ENCODE assay signal across 8 cellular contexts in the genomic region with DNA sequence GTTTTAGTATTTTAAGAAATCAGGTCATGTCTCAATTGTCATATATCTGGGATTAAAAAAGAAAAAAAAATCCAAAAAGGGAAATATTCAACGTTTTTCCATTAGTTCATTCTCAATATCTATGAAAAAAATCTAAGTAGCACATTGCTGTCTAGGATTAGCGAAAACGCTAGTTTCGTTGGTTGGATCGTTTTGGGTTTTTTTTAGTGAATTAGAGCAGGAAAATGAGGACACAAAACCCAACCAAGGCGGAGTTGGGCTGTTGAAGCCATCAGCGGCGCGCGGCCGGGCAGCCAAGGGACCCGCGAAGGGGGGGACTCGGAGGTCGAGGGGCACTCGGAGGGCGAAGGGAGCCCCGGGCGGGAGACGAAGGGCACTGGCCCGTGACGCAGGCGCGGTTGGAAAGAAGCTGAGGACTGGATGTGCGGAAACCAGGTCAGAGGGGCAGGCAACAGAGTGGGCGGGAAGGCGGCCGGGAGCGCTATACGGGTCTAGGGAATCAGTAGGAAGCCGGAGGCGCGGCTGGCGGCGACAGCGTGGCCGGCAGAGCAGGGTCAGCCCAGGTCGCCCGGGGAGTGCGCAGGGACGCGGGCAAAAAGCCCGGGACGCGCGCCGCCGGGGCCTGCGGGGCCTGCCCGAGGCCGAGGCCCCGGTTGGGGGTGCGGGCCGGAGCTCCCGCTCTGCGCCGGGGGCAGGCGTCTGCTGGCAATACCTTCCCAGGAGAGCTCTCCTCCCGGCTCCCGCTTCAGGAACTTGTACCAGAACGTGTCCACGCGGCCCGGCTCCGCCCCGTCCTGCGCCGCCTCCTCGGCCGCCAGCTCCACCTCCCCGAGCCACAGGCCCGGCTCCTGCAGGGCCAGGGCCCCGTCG. TPM values are rescaled to one million over a fixed set of nuclear protein-coding genes. Genes with fewer than 3 reads are reported as not detected.
DNase-seq lines count a peak whose midpoint lies in the region; ATAC-seq and TF ChIP-seq lines count a peak whose summit lies in the region.

No MANE protein-coding gene starts in this region.

- H3K9ac ChIP-seq in subcutaneous abdominal adipose tissue (ENCODE audit: low read length in 5 of 5), result peak overlapping the region; percentile 43 to 96 (median 91)

- no peaks in the 10 kb centered on the region for H3K36me3 ChIP-seq in H7 (replicated peaks; ENCODE audit: control insufficient read depth, insufficient read depth, low read length)
- H3K36me3 ChIP-seq in neuron (ENCODE audit: insufficient read depth, low read length), result no peaks in the 10 kb centered on the region
- H3K36me3 ChIP-seq in subcutaneous abdominal adipose tissue (ENCODE audit: control insufficient read depth in 5 of 5, insufficient read depth in 5 of 5, low read length in 5 of 5), result no peaks in the 10 kb centered on the region

- ATAC-seq in foreskin keratinocyte, result peak; percentile 95

- no peaks in the 10 kb centered on the region for H3K27me3 ChIP-seq in H7 (ENCODE audit: control insufficient read depth, insufficient read depth, low read length)
- H3K27me3 ChIP-seq in foreskin keratinocyte, result no peaks in the 10 kb centered on the region
- H3K27me3 ChIP-seq in neuron (ENCODE audit: insufficient read depth, low read length), result no peaks in the 10 kb centered on the region
- H3K27me3 ChIP-seq in subcutaneous abdominal adipose tissue (ENCODE audit: control insufficient read depth in 5 of 5, insufficient read depth in 4 of 5, low read length in 5 of 5), result no peaks in the 10 kb centered on the region

- DNase-seq in EL, result peak; percentile 92
- DNase-seq in H7, result peak; percentile 88
- peak; percentile 86 for DNase-seq in LoVo (ENCODE audit: low spot score)
- DNase-seq in activated gamma-delta T cell treated with Interleukin-2 at 50 U/mL for 16 hours, result peak; percentile 53
- DNase-seq in foreskin keratinocyte, result peak; percentile 59 to 76

- peak; percentile 87 for TF ChIP-seq POLR2A in Raji (IDR thresholded peaks at IDR 0.05; ENCODE audit: insufficient read depth, low read depth, low read length)

- peak overlapping the region; percentile 88 for H2AFZ ChIP-seq in neuron (ENCODE audit: low read depth, low read length)

- H3K9me3 ChIP-seq in neuron (ENCODE audit: low read length) (peaks cover 2% of the 10 kb centered on the region), subcutaneous abdominal adipose tissue (ENCODE audit: control insufficient read depth in 5 of 5, low read length in 5 of 5) (no peaks in the 10 kb centered on the region)

- peak overlapping the region; percentile 59 for H3K4me3 ChIP-seq in H7 (ENCODE audit: insufficient read depth, low read depth, low read length)
- H3K4me3 ChIP-seq in neuron (ENCODE audit: low read length), result peak overlapping the region; percentile 74
- peak overlapping the region; percentile 65 to 81 (median 74) for H3K4me3 ChIP-seq in subcutaneous abdominal adipose tissue (ENCODE audit: low read depth in 1 of 5, low read length in 5 of 5)

- H3K27ac ChIP-seq in foreskin keratinocyte (peak overlapping the region; percentile 93), subcutaneous abdominal adipose tissue (ENCODE audit: low read depth, low read length) (peak overlapping the region; percentile 92)

- H3K4me1 ChIP-seq in foreskin keratinocyte (peaks cover 10% of the 10 kb centered on the region), neuron (ENCODE audit: insufficient read depth, low read length) (peaks cover 13% of the 10 kb centered on the region), subcutaneous abdominal adipose tissue (ENCODE audit: control insufficient read depth in 5 of 5, insufficient read depth in 5 of 5, low read length in 5 of 5) (peaks cover 0 to 40% (median 18%) of the 10 kb centered on the region in 5 donors)

- TF ChIP-seq CTCF in foreskin keratinocyte (conservative IDR thresholded peaks at IDR 0.05), result no peak

RNA-seq across cellular contexts. Expression of gene EPM2A, which starts 0.6 kb away (rescaled TPM):
- 3.7 and 5.8 TPM in 2 replicates for total RNA-seq in H7 (2014; rRNA removed; shearing (Covaris generic))
- total RNA-seq in foreskin keratinocyte, result 2.2 and 2.4 TPM in 2 replicates
- 1.2 and 1.6 TPM in 2 replicates for polyA plus RNA-seq in foreskin keratinocyte

Comparison
In these comparisons a context has a peak if more than half of its experiments do, and no peak if none do; other contexts are left out.
1. Peak in every context shown above with its lines: DNase-seq, ATAC-seq, H3K4me3 ChIP-seq and H3K27ac ChIP-seq.